In genomic region chr1:51648180-51649109, GRCh38 we compare ENCODE assay signal across 9 cellular contexts. TPM values are rescaled to one million over a fixed set of nuclear protein-coding genes. Genes with fewer than 3 reads are reported as not detected.
DNase-seq lines count a peak whose midpoint lies in the region; ATAC-seq and TF ChIP-seq lines count a peak whose summit lies in the region.
"Had no signal": no experiment of that assay in that cellular context is flagged by ENCODE, and none has a peak within 500 bp of the region (broad histone marks: within the 10 kb centered on the region; RNA-seq: fewer than 3 reads in every experiment).

No MANE protein-coding gene starts in this region.

- TF ChIP-seq CTCF in choroid plexus epithelial cell (conservative IDR thresholded peaks at IDR 0.05; ENCODE audit: low read depth, low read length) (no peak), natural killer cell (IDR thresholded peaks at IDR 0.05) (no peak)

- H3K4me1 Mint-ChIP-seq in natural killer cell = peaks cover 23 to 35% of the 10 kb centered on the region in 2 donors

- no peak overlapping the region for H3K27ac Mint-ChIP-seq in natural killer cell
- H3K27ac Mint-ChIP-seq: stimulated activated naive CD8-positive, alpha-beta T cell treated with anti-CD3 and anti-CD28 coated beads, Interleukin-15, Interleukin-2, amounts not matched to agents 100 ng/mL and 50 ng/mL, for 24 hours had no signal

- no peaks in the 10 kb centered on the region for H3K27me3 Mint-ChIP-seq in natural killer cell (ENCODE audit: low read depth in 2 of 2)
- H3K27me3 Mint-ChIP-seq: stimulated activated naive CD8-positive, alpha-beta T cell treated with anti-CD3 and anti-CD28 coated beads, Interleukin-15, Interleukin-2, amounts not matched to agents 100 ng/mL and 50 ng/mL, for 24 hours had no signal

- peak; percentile 3 for DNase-seq in Ammon's horn (ENCODE audit: low spot score)
- peak; percentile 91 for DNase-seq in NCI-H146 treated with DMSO at 0.1 percent for 48 hours (lab: John Stamatoyannopoulos, UW; ENCODE audit: unreplicated experiment)
- peak; percentile 94 for DNase-seq in choroid plexus epithelial cell (ENCODE audit: low read depth)
- DNase-seq in natural killer cell = no peak
- DNase-seq in HT-29 (ENCODE audit: low spot score) = no peak
- no peak for DNase-seq in SW480 (ENCODE audit: low spot score)

- no peaks in the 10 kb centered on the region for H3K36me3 Mint-ChIP-seq in natural killer cell

- no peak overlapping the region for H3K4me3 Mint-ChIP-seq in natural killer cell
- H3K4me3 Mint-ChIP-seq: stimulated activated naive CD8-positive, alpha-beta T cell treated with anti-CD3 and anti-CD28 coated beads, Interleukin-15, Interleukin-2, amounts not matched to agents 100 ng/mL and 50 ng/mL, for 24 hours had no signal

- ATAC-seq in natural killer cell (peak in 2 of 3 donors; percentile 29 to 57), GM18870 (IDR thresholded peaks at IDR 0.05; ENCODE audit: unreplicated experiment) (no peak), GM21447 (IDR thresholded peaks at IDR 0.05; ENCODE audit: unreplicated experiment) (no peak)

- intact Hi-C loops in natural killer cell (cut with micrococcal nuclease) = no loop called here

- H3K9me3 Mint-ChIP-seq in natural killer cell = no peaks in the 10 kb centered on the region
- H3K9me3 Mint-ChIP-seq: stimulated activated naive CD8-positive, alpha-beta T cell treated with anti-CD3 and anti-CD28 coated beads, Interleukin-15, Interleukin-2, amounts not matched to agents 100 ng/mL and 50 ng/mL, for 24 hours had no signal

- no peak overlapping the region for H3K4me3 ChIP-seq in choroid plexus epithelial cell (ENCODE audit: low read depth, low read length)

RNA-seq across cellular contexts. Expression of gene OSBPL9, which starts 31.6 kb away (rescaled TPM):
- 10 to 100 TPM; 53.0 to 72.6 (median 62.0) TPM for total RNA-seq in natural killer cell
- total RNA-seq in HT-29 (2014; rRNA removed; shearing (Covaris generic)) = 37.0 and 43.2 TPM in 2 replicates

Comparison
In these comparisons a context has a peak if more than half of its experiments do, and no peak if none do; other contexts are left out.
1. DNase-seq: peak in Ammon's horn (single experiment), NCI-H146 treated with DMSO at 0.1 percent for 48 hours (single experiment) and choroid plexus epithelial cell (single experiment); none in natural killer cell (single experiment), HT-29 (single experiment) and SW480 (single experiment).
2. ATAC-seq: peak in natural killer cell (2 of 3); none in GM18870 (single experiment) and GM21447 (single experiment).